In genomic region chr1:211684791-211685190, GRCh38 we compare ENCODE assay signal across 15 cellular contexts.
"Had no signal": no experiment of that assay in that cellular context is flagged by ENCODE, and none has a peak within 500 bp of the region (broad histone marks: within the 10 kb centered on the region; RNA-seq: fewer than 3 reads in every experiment).

No MANE protein-coding gene starts in this region.

- H3K27ac ChIP-seq: epithelial cell of prostate, gastroesophageal sphincter, neutrophil, skin epidermis had no signal

- DNase-seq: activated CD4-positive, alpha-beta T cell treated with anti-CD3 and anti-CD28 coated beads, Interleukin-2, amount 50 U/mL, for 1 hour; activated naive CD4-positive, alpha-beta T cell treated with anti-CD3 and anti-CD28 coated beads for 36 hours; activated T-cell treated with anti-CD3 and anti-CD28 coated beads for 4 hours; central memory CD4-positive, alpha-beta T cell; cortex of kidney; effector CD8-positive, alpha-beta T cell; midbrain; naive thymus-derived CD4-positive, alpha-beta T cell; posterior cingulate gyrus; T-helper 17 cell had no signal

- H3K9me3 ChIP-seq: gastroesophageal sphincter, neutrophil had no signal

- ATAC-seq: activated T-helper 17 cell treated with anti-CD3 and anti-CD28 coated beads, Interleukin-2, amount 50 U/mL, for 72 hours; gastroesophageal sphincter; naive thymus-derived CD4-positive, alpha-beta T cell; T-helper 17 cell had no signal

- H3K36me3 ChIP-seq: gastroesophageal sphincter, neutrophil had no signal

- H3K4me1 ChIP-seq: gastroesophageal sphincter had no signal

- H3K27me3 ChIP-seq: neutrophil had no signal

- H3K4me3 ChIP-seq: gastroesophageal sphincter, skin epidermis had no signal
